ENCODE assay signal across 12 cellular contexts in the genomic region with DNA sequence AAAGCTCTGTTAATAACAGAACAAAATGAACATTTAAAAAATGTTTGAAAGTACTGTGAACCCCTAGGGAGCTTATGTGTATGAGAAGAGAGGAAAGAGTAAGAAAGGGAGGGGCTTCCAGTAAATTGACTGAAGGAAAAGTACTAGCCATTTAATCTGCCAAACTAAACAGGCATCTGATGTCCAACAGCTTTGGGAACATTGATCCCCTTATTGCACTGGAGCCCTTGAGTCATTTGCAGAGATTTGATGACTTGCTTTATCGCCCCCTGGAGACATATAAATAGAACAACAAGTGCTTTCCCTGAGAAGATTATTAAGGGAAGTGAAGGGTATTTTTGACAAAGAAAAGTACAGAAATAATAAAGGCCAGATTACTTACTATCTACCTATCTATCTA.
DNase-seq lines count a peak whose midpoint lies in the region; ATAC-seq and TF ChIP-seq lines count a peak whose summit lies in the region.
"Had no signal": no experiment of that assay in that cellular context is flagged by ENCODE, and none has a peak within 500 bp of the region (broad histone marks: within the 10 kb centered on the region; RNA-seq: fewer than 3 reads in every experiment).

No MANE protein-coding gene starts in this region.

- peaks cover 4% of the 10 kb centered on the region for H3K9me3 ChIP-seq in OCI-LY7 (ENCODE audit: low read length)
- no peaks in the 10 kb centered on the region for H3K9me3 ChIP-seq in gastrocnemius medialis
- H3K9me3 ChIP-seq: prostate gland had no signal

- in situ Hi-C loops in gastrocnemius medialis (cut with MboI; ENCODE audit: low sequenced_read_pairs in 4 of 4) = no loop called here

- H2AFZ ChIP-seq in GM23338 (no peak overlapping the region), OCI-LY7 (ENCODE audit: low read length) (no peak overlapping the region)

- H3K27me3 Mint-ChIP-seq in GM23338 (ENCODE audit: insufficient read depth, low read depth, poor library complexity) = peaks cover 1% of the 10 kb centered on the region
- H3K27me3 Mint-ChIP-seq: activated CD8-positive, alpha-beta T cell treated with anti-CD3 and anti-CD28 coated beads for 36 hours had no signal

- H3K27me3 ChIP-seq in GM23338 (ENCODE audit: insufficient read depth) = no peaks in the 10 kb centered on the region
- H3K27me3 ChIP-seq in gastrocnemius medialis = no peaks in the 10 kb centered on the region

- H3F3A ChIP-seq in GM23338 (replicated peaks; ENCODE audit: low read depth) = no peaks in the 10 kb centered on the region

- DNase-seq in GM23338 (ENCODE audit: low spot score) (peak; percentile 66), OCI-LY7 (ENCODE audit: low spot score) (peak; percentile 1), fibroblast of villous mesenchyme (ENCODE audit: low read depth) (peak; percentile 54), gastrocnemius medialis (peak; percentile 10 to 27), GM20000 (ENCODE audit: low spot score) (no peak), GOT3 (lab: John Stamatoyannopoulos, UW) (no peak)
- no peak for DNase-seq in activated CD4-positive, alpha-beta T cell treated with anti-CD3 and anti-CD28 coated beads for 1 hour
- DNase-seq in activated CD8-positive, alpha-beta memory T cell treated with anti-CD3 and anti-CD28 coated beads for 24 hours = no peak
- DNase-seq: activated CD8-positive, alpha-beta T cell treated with anti-CD3 and anti-CD28 coated beads for 36 hours; effector memory CD4-positive, alpha-beta T cell; NCI-H446 had no signal

- no peaks in the 10 kb centered on the region; the same call in 2 of the 3 replicates for H3K4me1 Mint-ChIP-seq in GM23338

- ATAC-seq in GM23338 (no peak), gastrocnemius medialis (peak; percentile 88)
- ATAC-seq: activated CD8-positive, alpha-beta T cell treated with anti-CD3 and anti-CD28 coated beads for 36 hours had no signal

- H3K4me2 ChIP-seq in GM23338 (no peak overlapping the region), OCI-LY7 (ENCODE audit: low read length) (no peak overlapping the region)

- no peak for TF ChIP-seq POLR2A in gastrocnemius medialis (IDR thresholded peaks at IDR 0.05)

- H3K27ac ChIP-seq in GM23338 (ENCODE audit: low read depth) (no peak overlapping the region), OCI-LY7 (ENCODE audit: low read depth, low read length, poor library complexity, severe bottlenecking) (no peak overlapping the region), gastrocnemius medialis (peak overlapping the region in 3 of 4 donors; percentile 46 to 56 (median 56))
- H3K27ac ChIP-seq: prostate gland had no signal

- peak; percentile 60 to 67 for TF ChIP-seq CTCF in GM23338 (conservative IDR thresholded peaks at IDR 0.05; ENCODE audit: low read depth in 2 of 2)
- TF ChIP-seq CTCF in OCI-LY7 (conservative IDR thresholded peaks at IDR 0.05; ENCODE audit: low read length) = peak; percentile 51
- TF ChIP-seq CTCF in fibroblast of villous mesenchyme (IDR thresholded peaks at IDR 0.05; ENCODE audit: insufficient read depth, low read depth, low read length) = peak; percentile 59
- TF ChIP-seq CTCF in gastrocnemius medialis (IDR thresholded peaks at IDR 0.05 in 4 of 5, conservative IDR thresholded peaks at IDR 0.05 in 1 of 5) = peak in 1 of 5 experiments; percentile 14
- TF ChIP-seq CTCF in GM20000 (IDR thresholded peaks at IDR 0.05; ENCODE audit: extremely low read depth, missing control alignments) = no peak

- H4K20me1 ChIP-seq in GM23338 (replicated peaks; ENCODE audit: insufficient read depth) = no peaks in the 10 kb centered on the region
- no peaks in the 10 kb centered on the region for H4K20me1 ChIP-seq in OCI-LY7 (ENCODE audit: insufficient read depth, low read length)

- POLR2A ChIA-PET in OCI-LY7 (lab: Charles Lee) = no interaction called here

- CTCF ChIA-PET in OCI-LY7 (lab: Charles Lee; ENCODE audit: unreplicated experiment) = no interaction called here

- H3K79me2 ChIP-seq in GM23338 (replicated peaks; ENCODE audit: insufficient read depth) (no peaks in the 10 kb centered on the region), OCI-LY7 (ENCODE audit: insufficient read depth, low read depth, low read length) (no peaks in the 10 kb centered on the region)

- H3K9me3 Mint-ChIP-seq in GM23338 = peaks cover 5% of the 10 kb centered on the region; the same call in 2 of the 3 replicates

- no peaks in the 10 kb centered on the region for H3K36me3 ChIP-seq in GM23338 (ENCODE audit: insufficient read depth)
- no peaks in the 10 kb centered on the region for H3K36me3 ChIP-seq in OCI-LY7 (ENCODE audit: insufficient read depth, low read length)
- no peaks in the 10 kb centered on the region for H3K36me3 ChIP-seq in gastrocnemius medialis
- H3K36me3 ChIP-seq: prostate gland had no signal

- H3K4me3 Mint-ChIP-seq in GM23338 = no peak overlapping the region
- H3K4me3 Mint-ChIP-seq: activated CD8-positive, alpha-beta T cell treated with anti-CD3 and anti-CD28 coated beads for 36 hours had no signal

- no peaks in the 10 kb centered on the region for H3K9me2 ChIP-seq in GM23338 (ENCODE audit: insufficient read depth)
- H3K9me2 ChIP-seq in OCI-LY7 (ENCODE audit: insufficient read depth, low read length) = no peaks in the 10 kb centered on the region

- no peaks in the 10 kb centered on the region for H3K36me3 Mint-ChIP-seq in GM23338 (ENCODE audit: low read depth)

- H3K4me1 ChIP-seq in GM23338 (ENCODE audit: insufficient read depth) = no peaks in the 10 kb centered on the region
- no peaks in the 10 kb centered on the region for H3K4me1 ChIP-seq in OCI-LY7 (ENCODE audit: insufficient read depth, low read length, poor library complexity, severe bottlenecking)
- no peaks in the 10 kb centered on the region for H3K4me1 ChIP-seq in gastrocnemius medialis
- H3K4me1 ChIP-seq: prostate gland had no signal

- no peak overlapping the region for H3K27ac Mint-ChIP-seq in GM23338
- H3K27ac Mint-ChIP-seq: activated CD8-positive, alpha-beta T cell treated with anti-CD3 and anti-CD28 coated beads for 36 hours had no signal

- H3K4me3 ChIP-seq in GM23338 = no peak overlapping the region
- no peak overlapping the region for H3K4me3 ChIP-seq in OCI-LY7 (ENCODE audit: low read depth, low read length, poor library complexity, severe bottlenecking)
- H3K4me3 ChIP-seq in fibroblast of villous mesenchyme (ENCODE audit: low read depth, low read length) = no peak overlapping the region
- no peak overlapping the region for H3K4me3 ChIP-seq in gastrocnemius medialis
- H3K4me3 ChIP-seq: prostate gland had no signal

- intact Hi-C loops in OCI-LY7 (cut with micrococcal nuclease; ENCODE audit: unreplicated experiment) = no loop called here
- intact Hi-C loops in gastrocnemius medialis (cut with DNase I; ENCODE audit: low total_unique reads) = no loop called here

- no TSS peak for BruUV-seq in OCI-LY7 (replicated peaks; lab: Mats Ljungman, UMichigan)

TF ChIP-seq in GM23338, 12 proteins besides CTCF, POLR2A, EP300 and RAD21 (continues in another document):
- TF ChIP-seq ZNF114 (CRISPR knock-in tag; IDR thresholded peaks at IDR 0.05) (no peak), NANOG (IDR thresholded peaks at IDR 0.05; ENCODE audit: borderline replicate concordance) (no peak), CREB1 (CRISPR knock-in tag; IDR thresholded peaks at IDR 0.05; ENCODE audit: low read depth) (no peak), ZNF331 (CRISPR knock-in tag; IDR thresholded peaks at IDR 0.05; ENCODE audit: low read depth) (no peak), EZH2 (IDR thresholded peaks at IDR 0.05; ENCODE audit: low read depth, unreplicated experiment) (no peak)
- TF ChIP-seq, protein P1, sequence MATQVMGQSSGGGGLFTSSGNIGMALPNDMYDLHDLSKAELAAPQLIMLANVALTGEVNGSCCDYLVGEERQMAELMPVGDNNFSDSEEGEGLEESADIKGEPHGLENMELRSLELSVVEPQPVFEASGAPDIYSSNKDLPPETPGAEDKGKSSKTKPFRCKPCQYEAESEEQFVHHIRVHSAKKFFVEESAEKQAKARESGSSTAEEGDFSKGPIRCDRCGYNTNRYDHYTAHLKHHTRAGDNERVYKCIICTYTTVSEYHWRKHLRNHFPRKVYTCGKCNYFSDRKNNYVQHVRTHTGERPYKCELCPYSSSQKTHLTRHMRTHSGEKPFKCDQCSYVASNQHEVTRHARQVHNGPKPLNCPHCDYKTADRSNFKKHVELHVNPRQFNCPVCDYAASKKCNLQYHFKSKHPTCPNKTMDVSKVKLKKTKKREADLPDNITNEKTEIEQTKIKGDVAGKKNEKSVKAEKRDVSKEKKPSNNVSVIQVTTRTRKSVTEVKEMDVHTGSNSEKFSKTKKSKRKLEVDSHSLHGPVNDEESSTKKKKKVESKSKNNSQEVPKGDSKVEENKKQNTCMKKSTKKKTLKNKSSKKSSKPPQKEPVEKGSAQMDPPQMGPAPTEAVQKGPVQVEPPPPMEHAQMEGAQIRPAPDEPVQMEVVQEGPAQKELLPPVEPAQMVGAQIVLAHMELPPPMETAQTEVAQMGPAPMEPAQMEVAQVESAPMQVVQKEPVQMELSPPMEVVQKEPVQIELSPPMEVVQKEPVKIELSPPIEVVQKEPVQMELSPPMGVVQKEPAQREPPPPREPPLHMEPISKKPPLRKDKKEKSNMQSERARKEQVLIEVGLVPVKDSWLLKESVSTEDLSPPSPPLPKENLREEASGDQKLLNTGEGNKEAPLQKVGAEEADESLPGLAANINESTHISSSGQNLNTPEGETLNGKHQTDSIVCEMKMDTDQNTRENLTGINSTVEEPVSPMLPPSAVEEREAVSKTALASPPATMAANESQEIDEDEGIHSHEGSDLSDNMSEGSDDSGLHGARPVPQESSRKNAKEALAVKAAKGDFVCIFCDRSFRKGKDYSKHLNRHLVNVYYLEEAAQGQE (IDR thresholded peaks at IDR 0.05; ENCODE audit: unreplicated experiment) = no peak

Comparison
In these comparisons a context has a peak if more than half of its experiments do, and no peak if none do; other contexts are left out.
1. DNase-seq: peak in GM23338 (single experiment), OCI-LY7 (single experiment), fibroblast of villous mesenchyme (single experiment) and gastrocnemius medialis (2 of 2); none in GM20000 (single experiment), activated CD4-positive, alpha-beta T cell treated with anti-CD3 and anti-CD28 coated beads for 1 hour (single experiment), activated CD8-positive, alpha-beta memory T cell treated with anti-CD3 and anti-CD28 coated beads for 24 hours (single experiment) and GOT3 (single experiment).
2. H3K27ac ChIP-seq: peak in gastrocnemius medialis (3 of 4); none in GM23338 (single experiment) and OCI-LY7 (single experiment).